24 cellular contexts compared by ENCODE assay signal in genomic region chr14:68856572-68856971, GRCh38.
"Had no signal": no experiment of that assay in that cellular context is flagged by ENCODE, and none has a peak within 500 bp of the region (broad histone marks: within the 10 kb centered on the region; RNA-seq: fewer than 3 reads in every experiment).

No MANE protein-coding gene starts in this region.

- H3K9me3 Mint-ChIP-seq: activated CD4-positive, alpha-beta T cell treated with anti-CD3 and anti-CD28 coated beads, Interleukin-2, amount 10 ng/mL, durations not matched to agents 24 days and 14 days; activated naive CD8-positive, alpha-beta T cell treated with anti-CD3 and anti-CD28 coated beads, Interleukin-2, amount 10 ng/mL, durations not matched to agents 7 days and 5 days; central memory CD8-positive, alpha-beta T cell; T-helper 2 cell treated with Interferon-gamma antibody and Interleukin-4, amounts not matched to agents 5 μg/mL and 100 μg/mL, for 36 hours had no signal

- H3K27me3 Mint-ChIP-seq: activated B cell treated with CpG ODN at 0.5 μM for 24 hours; activated naive CD8-positive, alpha-beta T cell treated with anti-CD3 and anti-CD28 coated beads, Interleukin-2, amount 10 ng/mL, durations not matched to agents 7 days and 5 days had no signal

- H3K27ac ChIP-seq: brain microvascular endothelial cell, epithelial cell of prostate, gastrocnemius medialis, heart right ventricle, lower lobe of right lung, neutrophil, upper lobe of left lung had no signal

- H3K4me3 ChIP-seq: gastrocnemius medialis, heart right ventricle, lower lobe of right lung, upper lobe of left lung had no signal

- H3K4me3 Mint-ChIP-seq: activated B cell treated with CpG ODN at 0.5 μM for 24 hours; activated CD4-positive, alpha-beta T cell treated with anti-CD3 and anti-CD28 coated beads, Interleukin-2, amount 10 ng/mL, durations not matched to agents 24 days and 14 days; activated naive CD8-positive, alpha-beta T cell treated with anti-CD3 and anti-CD28 coated beads, Interleukin-2, amount 10 ng/mL, durations not matched to agents 7 days and 5 days; central memory CD8-positive, alpha-beta T cell; naive B cell; T-helper 2 cell treated with Interferon-gamma antibody and Interleukin-4, amounts not matched to agents 5 μg/mL and 100 μg/mL, for 36 hours had no signal

- H3K9me3 ChIP-seq: gastrocnemius medialis, lower lobe of right lung, neutrophil had no signal

- ATAC-seq: gastrocnemius medialis; heart right ventricle; left cardiac atrium; lower lobe of right lung; right cardiac atrium; stimulated activated naive CD8-positive, alpha-beta T cell treated with anti-CD3 and anti-CD28 coated beads, Interleukin-15, Interleukin-2, amounts not matched to agents 100 U/mL and 50 U/mL, for 24 hours had no signal

- H3K4me1 ChIP-seq: gastrocnemius medialis, heart right ventricle, lower lobe of right lung, upper lobe of left lung had no signal

- H3K27me3 ChIP-seq: brain microvascular endothelial cell, gastrocnemius medialis, heart right ventricle, neutrophil, upper lobe of left lung had no signal

- H3K4me1 Mint-ChIP-seq: activated B cell treated with CpG ODN at 0.5 μM for 24 hours; activated CD4-positive, alpha-beta T cell treated with anti-CD3 and anti-CD28 coated beads, Interleukin-2, amount 10 ng/mL, durations not matched to agents 24 days and 14 days; activated naive CD8-positive, alpha-beta T cell treated with anti-CD3 and anti-CD28 coated beads, Interleukin-2, amount 10 ng/mL, durations not matched to agents 7 days and 5 days; naive B cell had no signal

- DNase-seq: activated B cell treated with CpG ODN at 0.5 μM for 24 hours; activated CD4-positive, alpha-beta T cell treated with anti-CD3 and anti-CD28 coated beads, Interleukin-2, amount 10 ng/mL, durations not matched to agents 24 days and 14 days; activated naive CD4-positive, alpha-beta T cell; activated naive CD8-positive, alpha-beta T cell treated with anti-CD3 and anti-CD28 coated beads, Interleukin-2, amount 10 ng/mL, durations not matched to agents 7 days and 5 days; anterior cingulate cortex; brain microvascular endothelial cell; cortex of kidney; effector memory CD4-positive, alpha-beta T cell; gastrocnemius medialis; heart right ventricle; left cardiac atrium; lower lobe of right lung; midbrain; naive B cell; posterior cingulate gyrus; right cardiac atrium; small intestine; stimulated activated CD4-positive, alpha-beta T cell treated with anti-CD3 and anti-CD28 coated beads, Interleukin-4, amount 100 ng/mL, for 4 hours; stimulated activated naive CD8-positive, alpha-beta T cell treated with anti-CD3 and anti-CD28 coated beads, Interleukin-15, Interleukin-2, amounts not matched to agents 100 U/mL and 50 U/mL, for 24 hours; upper lobe of left lung had no signal

- H3K36me3 ChIP-seq: gastrocnemius medialis, heart right ventricle, lower lobe of right lung, neutrophil, upper lobe of left lung had no signal

- H3K36me3 Mint-ChIP-seq: activated naive CD8-positive, alpha-beta T cell treated with anti-CD3 and anti-CD28 coated beads, Interleukin-2, amount 10 ng/mL, durations not matched to agents 7 days and 5 days; naive B cell had no signal
